Comparison of ENCODE assay signal across 9 cellular contexts in genomic region chr1:1406101-1406820, GRCh38. TPM values are rescaled to one million over a fixed set of nuclear protein-coding genes. Genes with fewer than 3 reads are reported as not detected.
DNase-seq lines count a peak whose midpoint lies in the region; ATAC-seq and TF ChIP-seq lines count a peak whose summit lies in the region.
"Had no signal": no experiment of that assay in that cellular context is flagged by ENCODE, and none has a peak within 500 bp of the region (broad histone marks: within the 10 kb centered on the region; RNA-seq: fewer than 3 reads in every experiment).

No MANE protein-coding gene starts in this region.

- peak; percentile 6 for ATAC-seq in HG03045 (IDR thresholded peaks at IDR 0.05; ENCODE audit: unreplicated experiment)
- ATAC-seq in activated B cell treated with CpG ODN at 0.5 μM for 24 hours (ENCODE audit: low read depth): no peak
- ATAC-seq in right cardiac atrium: peak; percentile 3 to 20
- peak; percentile 0 for ATAC-seq in stimulated activated effector memory CD8-positive, alpha-beta T cell treated with anti-CD3 and anti-CD28 coated beads, Interleukin-12 subunit alpha, Interleukin-12 subunit beta, amount 100 ng/mL, for 72 hours
- ATAC-seq in HG03378 (IDR thresholded peaks at IDR 0.05; ENCODE audit: unreplicated experiment): no peak

- DNase-seq in activated B cell treated with CpG ODN at 0.5 μM for 24 hours (no peak), right cardiac atrium (peak in 2 of 3 donors; percentile 46 to 48), NCI-H1092 (lab: John Stamatoyannopoulos, UW) (no peak), NK-92 (lab: John Stamatoyannopoulos, UW; ENCODE audit: unreplicated experiment) (no peak), COLO829 (ENCODE audit: low spot score) (no peak)
- no peak for DNase-seq in stimulated activated effector memory CD8-positive, alpha-beta T cell treated with anti-CD3 and anti-CD28 coated beads, Interleukin-12 subunit alpha, Interleukin-12 subunit beta, amount 100 ng/mL, for 72 hours (ENCODE audit: low spot score in 2 of 2)

- TF ChIP-seq CTCF in activated B cell treated with CpG ODN at 0.5 μM for 24 hours (IDR thresholded peaks at IDR 0.05): no peak

- H3K4me3 ChIP-seq in right cardiac atrium (ENCODE audit: low read length): peak overlapping the region; percentile 94

- peak overlapping the region; percentile 77 for H3K27ac ChIP-seq in right cardiac atrium (ENCODE audit: low read length)

- H3K4me1 ChIP-seq in right cardiac atrium (ENCODE audit: control insufficient read depth, insufficient read depth, low read length): peaks cover 7% of the 10 kb centered on the region

- no peaks in the 10 kb centered on the region for H3K9me3 ChIP-seq in right cardiac atrium (ENCODE audit: control insufficient read depth, low read length)

- H3K4me1 Mint-ChIP-seq in activated B cell treated with CpG ODN at 0.5 μM for 24 hours: peaks cover 44% of the 10 kb centered on the region
- peaks cover 38% of the 10 kb centered on the region for H3K4me1 Mint-ChIP-seq in stimulated activated effector memory CD8-positive, alpha-beta T cell treated with anti-CD3 and anti-CD28 coated beads, Interleukin-12 subunit alpha, Interleukin-12 subunit beta, amount 100 ng/mL, for 72 hours

- H3K9me3 Mint-ChIP-seq in activated B cell treated with CpG ODN at 0.5 μM for 24 hours: no peaks in the 10 kb centered on the region
- H3K9me3 Mint-ChIP-seq in stimulated activated effector memory CD8-positive, alpha-beta T cell treated with anti-CD3 and anti-CD28 coated beads, Interleukin-12 subunit alpha, Interleukin-12 subunit beta, amount 100 ng/mL, for 72 hours: no peaks in the 10 kb centered on the region

- POLR2A ChIA-PET in activated B cell treated with CpG ODN at 0.5 μM for 24 hours (lab: Charles Lee): interaction anchor here (0.9 to 3.7 kb wide), 3 partner anchors 7 to 387 kb away, joined by 3 to 44 read pairs (median 37); partner anchors contain the start of genes AURKAIP1 and CCNL2

- peak overlapping the region; percentile 82 for H3K27ac Mint-ChIP-seq in activated B cell treated with CpG ODN at 0.5 μM for 24 hours
- peak overlapping the region; percentile 94 for H3K27ac Mint-ChIP-seq in stimulated activated effector memory CD8-positive, alpha-beta T cell treated with anti-CD3 and anti-CD28 coated beads, Interleukin-12 subunit alpha, Interleukin-12 subunit beta, amount 100 ng/mL, for 72 hours

- no peaks in the 10 kb centered on the region for H3K27me3 Mint-ChIP-seq in activated B cell treated with CpG ODN at 0.5 μM for 24 hours

- intact Hi-C loops in activated B cell treated with CpG ODN at 0.5 μM for 24 hours (cut with micrococcal nuclease) (loop anchor here (2.0 to 10.0 kb wide), 3 partner anchors 29 to 499 kb away; partner anchors contain the start of genes ATAD3B and VWA1), right cardiac atrium (cut with DNase I) (no loop called here)

- H3K4me3 Mint-ChIP-seq in activated B cell treated with CpG ODN at 0.5 μM for 24 hours: peak overlapping the region; percentile 92
- peak overlapping the region; percentile 88 for H3K4me3 Mint-ChIP-seq in stimulated activated effector memory CD8-positive, alpha-beta T cell treated with anti-CD3 and anti-CD28 coated beads, Interleukin-12 subunit alpha, Interleukin-12 subunit beta, amount 100 ng/mL, for 72 hours

- no peaks in the 10 kb centered on the region for H3K27me3 ChIP-seq in right cardiac atrium (ENCODE audit: control insufficient read depth, insufficient read depth)

- H3K36me3 Mint-ChIP-seq in activated B cell treated with CpG ODN at 0.5 μM for 24 hours (ENCODE audit: low read depth): peaks cover 53% of the 10 kb centered on the region
- peaks cover 86% of the 10 kb centered on the region for H3K36me3 Mint-ChIP-seq in stimulated activated effector memory CD8-positive, alpha-beta T cell treated with anti-CD3 and anti-CD28 coated beads, Interleukin-12 subunit alpha, Interleukin-12 subunit beta, amount 100 ng/mL, for 72 hours

- CTCF ChIA-PET in activated B cell treated with CpG ODN at 0.5 μM for 24 hours (lab: Charles Lee): no interaction called here

- WGBS in right cardiac atrium: 41% methylated on average over 43 of the region's 43 CpGs

RNA-seq across cellular contexts. Expression of gene MRPL20, which starts 0.8 kb away (rescaled TPM):
- total RNA-seq in activated B cell treated with CpG ODN at 0.5 μM for 24 hours (134 and 136 TPM in 2 replicates), right cardiac atrium (100 to 1,000 TPM; 121 to 144 (median 132) TPM)
- polyA plus RNA-seq in right cardiac atrium: 190 TPM

RNA-seq across cellular contexts. Expression of gene CCNL2, which starts 7.1 kb away (rescaled TPM):
- 188 and 225 TPM in 2 replicates for total RNA-seq in activated B cell treated with CpG ODN at 0.5 μM for 24 hours
- 10 to 100 TPM; 61.2 to 83.1 (median 67.2) TPM for total RNA-seq in right cardiac atrium
- 81.7 TPM for polyA plus RNA-seq in right cardiac atrium

RNA-seq across cellular contexts. Expression of gene ANKRD65, which starts 14.8 kb away (rescaled TPM):
- 0.13 TPM in 1 of 2 replicates, not detected in the other for total RNA-seq in activated B cell treated with CpG ODN at 0.5 μM for 24 hours
- 1 to 10 TPM; 1.6 to 3.6 (median 2.9) TPM for total RNA-seq in right cardiac atrium
- 4.5 TPM for polyA plus RNA-seq in right cardiac atrium
- total RNA-seq: activated CD8-positive, alpha-beta memory T cell treated with anti-CD3 and anti-CD28 coated beads for 36 hours had no signal

RNA-seq across cellular contexts. Expression of gene VWA1, which starts 29.2 kb away (rescaled TPM):
- not detected in 2 replicates for total RNA-seq in activated B cell treated with CpG ODN at 0.5 μM for 24 hours
- total RNA-seq in right cardiac atrium: 10 to 100 TPM; 25.0 to 38.6 (median 25.6) TPM
- polyA plus RNA-seq in right cardiac atrium: 17.3 TPM

RNA-seq across cellular contexts. Expression of gene AURKAIP1, which starts 31.3 kb away (rescaled TPM):
- total RNA-seq in activated B cell treated with CpG ODN at 0.5 μM for 24 hours: 91.5 and 105 TPM in 2 replicates
- 100 to 1,000 TPM; 175 to 210 (median 188) TPM for total RNA-seq in right cardiac atrium
- polyA plus RNA-seq in right cardiac atrium: 331 TPM

Comparison
In these comparisons a context has a peak if more than half of its experiments do, and no peak if none do; other contexts are left out.
1. ATAC-seq: peak in HG03045 (single experiment), right cardiac atrium (2 of 2) and stimulated activated effector memory CD8-positive, alpha-beta T cell treated with anti-CD3 and anti-CD28 coated beads, Interleukin-12 subunit alpha, Interleukin-12 subunit beta, amount 100 ng/mL, for 72 hours (single experiment); none in activated B cell treated with CpG ODN at 0.5 μM for 24 hours (single experiment) and HG03378 (single experiment).
2. DNase-seq: peak in right cardiac atrium (2 of 3); none in activated B cell treated with CpG ODN at 0.5 μM for 24 hours (single experiment), stimulated activated effector memory CD8-positive, alpha-beta T cell treated with anti-CD3 and anti-CD28 coated beads, Interleukin-12 subunit alpha, Interleukin-12 subunit beta, amount 100 ng/mL, for 72 hours (0 of 2), NCI-H1092 (single experiment), NK-92 (single experiment) and COLO829 (single experiment).